ENCODE assay signal across 14 cellular contexts in genomic region chr3:135034291-135034768, GRCh38.
DNase-seq lines count a peak whose midpoint lies in the region; ATAC-seq and TF ChIP-seq lines count a peak whose summit lies in the region.
"Had no signal": no experiment of that assay in that cellular context is flagged by ENCODE, and none has a peak within 500 bp of the region (broad histone marks: within the 10 kb centered on the region; RNA-seq: fewer than 3 reads in every experiment).

No MANE protein-coding gene starts in this region.

- DNase-seq in DMS79 (lab: John Stamatoyannopoulos, UW), result peak; percentile 88
- peak; percentile 62 to 88 for DNase-seq in NCI-H187 (lab: John Stamatoyannopoulos, UW)
- DNase-seq in NCI-H748 (lab: John Stamatoyannopoulos, UW; ENCODE audit: unreplicated experiment), result peak; percentile 82
- no peak for DNase-seq in uterus
- no peak for DNase-seq in esophagus squamous epithelium (lab: John Stamatoyannopoulos, UW)
- DNase-seq in effector CD8-positive, alpha-beta T cell (lab: John Stamatoyannopoulos, UW), result no peak
- DNase-seq: activated T-cell treated with anti-CD3 and anti-CD28 coated beads, Interleukin-2, amount 50 U/mL, for 48 hours; cerebellar nuclear complex; head of caudate nucleus; NK-92 treated with Interleukin-12 subunit alpha and Interleukin-12 subunit beta, amount 100 ng/mL, for 24 hours; stimulated activated CD4-positive, alpha-beta T cell treated with anti-CD3 and anti-CD28 coated beads, Interleukin-15, amount 100 ng/mL, for 24 hours had no signal

- WGBS in esophagus squamous epithelium, 2 donors, result 33% methylated on average over 3 to 4 of the region's 4 CpGs

- no peaks in the 10 kb centered on the region for H3K4me1 ChIP-seq in uterus
- H3K4me1 ChIP-seq in esophagus squamous epithelium, result no peaks in the 10 kb centered on the region
- H3K4me1 ChIP-seq: prostate gland had no signal

- TF ChIP-seq RAD21 in neural cell (conservative IDR thresholded peaks at IDR 0.05), result no peak

- H3K4me3 ChIP-seq in neural cell (ENCODE audit: low read length), result peak overlapping the region; percentile 50
- H3K4me3 ChIP-seq in uterus, result no peak overlapping the region
- H3K4me3 ChIP-seq in esophagus squamous epithelium, result no peak overlapping the region
- H3K4me3 ChIP-seq: prostate gland had no signal

- H3K27ac ChIP-seq in neural cell (ENCODE audit: low read length) (peak overlapping the region; percentile 59), uterus (no peak overlapping the region), esophagus squamous epithelium (no peak overlapping the region)
- H3K27ac ChIP-seq: prostate gland had no signal

- intact Hi-C loops in uterus (cut with DNase I; ENCODE audit: low total_unique reads) (no loop called here), esophagus squamous epithelium (cut with DNase I) (no loop called here)

- H3K36me3 ChIP-seq in neural cell (ENCODE audit: insufficient read depth, low read length) (no peaks in the 10 kb centered on the region), uterus (no peaks in the 10 kb centered on the region), esophagus squamous epithelium (no peaks in the 10 kb centered on the region)
- H3K36me3 ChIP-seq: prostate gland had no signal

- H2AFZ ChIP-seq in neural cell (ENCODE audit: low read depth, low read length), result no peak overlapping the region

- H3K4me2 ChIP-seq in neural cell (ENCODE audit: low read length), result peak overlapping the region; percentile 59

- ATAC-seq in GM21723 (IDR thresholded peaks at IDR 0.05; ENCODE audit: unreplicated experiment), result no peak

- no peaks in the 10 kb centered on the region for H3K27me3 ChIP-seq in neural cell (ENCODE audit: insufficient read depth, low read depth, low read length)
- no peaks in the 10 kb centered on the region for H3K27me3 ChIP-seq in uterus
- peaks cover 0 to 17% (median 0%) of the 10 kb centered on the region in 4 donors for H3K27me3 ChIP-seq in esophagus squamous epithelium

- no peak for TF ChIP-seq EP300 in neural cell (conservative IDR thresholded peaks at IDR 0.05; ENCODE audit: poor library complexity, severe bottlenecking)

- no peaks in the 10 kb centered on the region for H3K79me2 ChIP-seq in neural cell (replicated peaks; ENCODE audit: insufficient read depth, low read length)

- no peak for TF ChIP-seq POLR2A in uterus (IDR thresholded peaks at IDR 0.05)
- no peak for TF ChIP-seq POLR2A in esophagus squamous epithelium (IDR thresholded peaks at IDR 0.05)

- peak overlapping the region; percentile 27 for H3K9ac ChIP-seq in neural cell (ENCODE audit: low read length)

- H3K9me2 ChIP-seq in neural cell (ENCODE audit: insufficient read depth, low read length), result no peaks in the 10 kb centered on the region

- H3K9me3 ChIP-seq in neural cell (ENCODE audit: low read length) (no peaks in the 10 kb centered on the region), uterus (no peaks in the 10 kb centered on the region), esophagus squamous epithelium (no peaks in the 10 kb centered on the region)
- H3K9me3 ChIP-seq: prostate gland had no signal

- TF ChIP-seq CTCF in neural cell (IDR thresholded peaks at IDR 0.05; ENCODE audit: poor library complexity, severe bottlenecking) (no peak), uterus (IDR thresholded peaks at IDR 0.05) (no peak), esophagus squamous epithelium (IDR thresholded peaks at IDR 0.05) (no peak)

- no peaks in the 10 kb centered on the region for H3F3A ChIP-seq in neural cell (ENCODE audit: insufficient read depth, low read length, poor library complexity, severe bottlenecking)

- H4K20me1 ChIP-seq in neural cell (ENCODE audit: insufficient read depth), result no peaks in the 10 kb centered on the region

TF ChIP-seq in neural cell, 6 proteins besides CTCF, POLR2A, EP300 and RAD21:
- TF ChIP-seq SMC3 (conservative IDR thresholded peaks at IDR 0.05; ENCODE audit: poor library complexity) (no peak), EZH2 (IDR thresholded peaks at IDR 0.05; ENCODE audit: borderline replicate concordance, insufficient read depth, low read length, poor library complexity, severe bottlenecking) (no peak), POLR2AphosphoS5 (IDR thresholded peaks at IDR 0.05) (no peak), REST (IDR thresholded peaks at IDR 0.05; ENCODE audit: borderline replicate concordance) (no peak), MXI1 (conservative IDR thresholded peaks at IDR 0.05; ENCODE audit: poor library complexity, severe bottlenecking) (no peak), TAF1 (IDR thresholded peaks at IDR 0.05; ENCODE audit: low read depth) (no peak)

Comparison
In these comparisons a context has a peak if more than half of its experiments do, and no peak if none do; other contexts are left out.
1. DNase-seq: peak in DMS79 (single experiment), NCI-H187 (2 of 2) and NCI-H748 (single experiment); none in uterus (0 of 2), esophagus squamous epithelium (single experiment) and effector CD8-positive, alpha-beta T cell (single experiment).